In the genomic region with DNA sequence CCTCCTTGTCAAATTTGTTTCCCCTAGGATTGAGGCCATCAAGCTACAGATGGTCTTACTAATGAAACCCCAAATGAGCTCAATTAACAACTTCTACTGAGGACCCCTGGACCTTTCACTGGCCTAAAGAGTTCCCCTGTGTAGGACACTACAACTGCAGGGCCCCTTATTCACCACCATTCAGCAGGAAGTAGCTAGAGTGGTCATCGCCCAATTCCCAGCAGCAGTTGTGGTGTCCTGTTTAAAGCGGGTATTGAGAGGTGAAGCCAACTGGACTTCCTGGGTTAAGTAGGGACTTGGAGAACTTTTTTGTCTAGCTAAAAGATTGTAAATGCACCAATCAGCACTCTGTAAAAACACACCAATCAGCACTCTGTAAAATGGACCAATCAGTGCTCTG, we compare ENCODE assay signal across 20 cellular contexts.
"Had no signal": no experiment of that assay in that cellular context is flagged by ENCODE, and none has a peak within 500 bp of the region (broad histone marks: within the 10 kb centered on the region; RNA-seq: fewer than 3 reads in every experiment).

No MANE protein-coding gene starts in this region.

- H3K27me3 Mint-ChIP-seq: activated naive CD8-positive, alpha-beta T cell treated with anti-CD3 and anti-CD28 coated beads for 36 hours; dendritic cell treated with granulocyte-macrophage colony-stimulating factor and Interleukin-4, amounts not matched to agents 40 ng/mL and 50 ng/mL, for 4 days; naive thymus-derived CD8-positive, alpha-beta T cell; T-helper 17 cell had no signal

- H3K9me3 ChIP-seq: prostate gland, transverse colon, uterus had no signal

- H3K36me3 Mint-ChIP-seq: activated naive CD8-positive, alpha-beta T cell treated with anti-CD3 and anti-CD28 coated beads for 36 hours; naive thymus-derived CD8-positive, alpha-beta T cell had no signal

- H3K27ac Mint-ChIP-seq: activated naive CD8-positive, alpha-beta T cell treated with anti-CD3 and anti-CD28 coated beads for 36 hours; dendritic cell treated with granulocyte-macrophage colony-stimulating factor and Interleukin-4, amounts not matched to agents 40 ng/mL and 50 ng/mL, for 4 days; immature natural killer cell; naive thymus-derived CD8-positive, alpha-beta T cell; T-helper 17 cell had no signal

- H3K4me3 ChIP-seq: cardiac muscle cell, esophagus squamous epithelium, heart right ventricle, prostate gland, right atrium auricular region, transverse colon, uterus had no signal

- H3K27me3 ChIP-seq: cardiac muscle cell, esophagus squamous epithelium, heart right ventricle, right atrium auricular region, transverse colon, uterus had no signal

- DNase-seq: activated CD4-positive, alpha-beta T cell treated with anti-CD3 and anti-CD28 coated beads for 4 hours; activated CD8-positive, alpha-beta memory T cell treated with anti-CD3 and anti-CD28 coated beads, Interleukin-2, amount 50 U/mL, for 48 hours; activated gamma-delta T cell treated with Interleukin-2 at 50 U/mL for 16 hours; activated naive CD8-positive, alpha-beta T cell treated with anti-CD3 and anti-CD28 coated beads for 36 hours; amygdala; effector CD8-positive, alpha-beta T cell; esophagus squamous epithelium; heart right ventricle; immature natural killer cell; left cardiac atrium; naive thymus-derived CD8-positive, alpha-beta T cell; stimulated activated CD4-positive, alpha-beta T cell treated with anti-CD3 and anti-CD28 coated beads, Interleukin-2, amount 100 ng/mL, for 24 hours; stimulated activated naive CD4-positive, alpha-beta T cell treated with Interleukin-2 at 50 U/mL for 16 hours; T-helper 17 cell; transverse colon; uterus had no signal

- H3K4me3 Mint-ChIP-seq: activated naive CD8-positive, alpha-beta T cell treated with anti-CD3 and anti-CD28 coated beads for 36 hours; dendritic cell treated with granulocyte-macrophage colony-stimulating factor and Interleukin-4, amounts not matched to agents 40 ng/mL and 50 ng/mL, for 4 days; immature natural killer cell; naive thymus-derived CD8-positive, alpha-beta T cell; T-helper 17 cell had no signal

- H3K4me1 Mint-ChIP-seq: activated naive CD8-positive, alpha-beta T cell treated with anti-CD3 and anti-CD28 coated beads for 36 hours; immature natural killer cell; naive thymus-derived CD8-positive, alpha-beta T cell; T-helper 17 cell had no signal

- ATAC-seq: heart right ventricle; left cardiac atrium; naive thymus-derived CD8-positive, alpha-beta T cell; T-helper 17 cell had no signal

- H3K27ac ChIP-seq: cardiac muscle cell, esophagus squamous epithelium, heart right ventricle, prostate gland, right atrium auricular region, transverse colon, uterus had no signal

- H3K36me3 ChIP-seq: cardiac muscle cell, esophagus squamous epithelium, heart right ventricle, prostate gland, right atrium auricular region, transverse colon, uterus had no signal

- H3K4me1 ChIP-seq: esophagus squamous epithelium, heart right ventricle, prostate gland, right atrium auricular region, transverse colon, uterus had no signal
